In the genomic region with DNA sequence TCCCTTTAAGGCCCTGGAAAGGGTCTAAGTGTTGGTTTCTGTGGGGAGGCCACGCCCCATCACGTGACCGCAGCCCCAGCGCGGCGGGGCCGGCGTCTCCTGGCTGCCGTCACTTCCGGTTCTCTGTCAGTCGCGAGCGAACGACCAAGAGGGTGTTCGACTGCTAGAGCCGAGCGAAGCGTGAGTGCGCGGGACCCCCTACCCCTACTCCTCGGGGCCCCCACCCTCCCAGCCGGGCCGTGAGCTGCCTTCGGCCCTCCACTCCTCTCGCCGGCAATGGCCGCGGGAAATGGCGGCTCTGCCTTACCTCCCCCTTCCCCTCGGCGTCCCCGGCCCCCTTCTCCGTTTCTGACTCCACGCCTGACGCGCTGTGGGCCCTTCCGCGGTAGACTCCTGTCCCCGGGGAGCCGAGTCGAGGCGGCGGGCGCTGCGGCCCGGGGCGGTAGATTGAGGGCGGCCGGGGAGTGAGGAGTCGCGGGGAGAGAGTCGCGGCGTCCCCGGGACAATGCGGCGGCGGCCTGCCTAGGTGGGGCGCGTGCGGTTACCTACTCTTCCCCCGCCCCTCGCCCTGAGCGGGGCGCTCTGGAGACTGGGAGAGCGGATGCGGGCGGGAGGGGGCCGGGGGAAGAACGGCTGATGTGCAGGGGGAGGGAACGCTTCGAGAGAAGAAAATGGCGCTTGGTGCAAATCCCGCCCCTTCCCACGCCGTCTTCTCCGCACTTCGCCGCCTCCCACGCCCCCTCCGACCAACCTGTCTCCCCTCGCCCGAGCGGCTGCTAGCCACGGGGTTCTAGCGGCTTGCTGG, we compare ENCODE assay signal across 8 cellular contexts. TPM values are rescaled to one million over a fixed set of nuclear protein-coding genes. Genes with fewer than 3 reads are reported as not detected.
A peak's percentile ranks its signal among the peaks of the same experiment; 100 is the strongest.
DNase-seq lines count a peak whose midpoint lies in the region; ATAC-seq lines count a peak whose summit lies in the region.

Gene SUB1 (plus strand): TSS at position 112 of the 805 bp plus-strand sequence. CDS start 2,956 bp downstream, outside the sequence.

- no peaks in the 10 kb centered on the region for H3K27me3 Mint-ChIP-seq in IgD-negative memory B cell

- peaks cover 55 to 67% (median 63%) of the 10 kb centered on the region in 3 donors for H3K4me1 Mint-ChIP-seq in IgD-negative memory B cell

- peak within 1 kb of the TSS; percentile 90 to 97 (median 97) for H3K4me3 Mint-ChIP-seq in IgD-negative memory B cell

- peak; percentile 54 for ATAC-seq in GM21529 (IDR thresholded peaks at IDR 0.05; ENCODE audit: unreplicated experiment)

- H3K27ac Mint-ChIP-seq in IgD-negative memory B cell = peak within 1 kb of the TSS; percentile 84 to 99 (median 94)

- DNase-seq in DMS 273 treated with DMSO at 0.1 percent for 48 hours (lab: John Stamatoyannopoulos, UW) (peak; percentile 68), OCI-M1 (lab: John Stamatoyannopoulos, UW) (peak; percentile 96), activated T-cell treated with anti-CD3 and anti-CD28 coated beads for 24 hours (ENCODE audit: low read depth) (peak; percentile 88), epithelial cell of prostate (ENCODE audit: low read depth, low spot score) (peak; percentile 45), mucosa of gallbladder (ENCODE audit: low spot score) (peak; percentile 95)
- DNase-seq in stimulated activated CD8-positive, alpha-beta memory T cell treated with anti-CD3 and anti-CD28 coated beads, Interleukin-4, amount 100 ng/mL, for 4 hours (ENCODE audit: low read depth in 2 of 2, low spot score in 1 of 2) = peak; percentile 86 to 90

- H3K27ac ChIP-seq in epithelial cell of prostate = peak within 1 kb of the TSS; percentile 82

- H3K36me3 Mint-ChIP-seq in IgD-negative memory B cell = peaks cover 9% of the 10 kb centered on the region

- H3K9me3 Mint-ChIP-seq in IgD-negative memory B cell = no peaks in the 10 kb centered on the region

RNA-seq across cellular contexts. Expression of gene SUB1, which starts in this region (rescaled TPM):
- polyA plus RNA-seq in IgD-negative memory B cell = 688 TPM
- total RNA-seq in mucosa of gallbladder = 152 TPM

Comparison
In these comparisons a context has a peak if more than half of its experiments do, and no peak if none do; other contexts are left out.
1. Peak in every context shown above with its lines: DNase-seq, ATAC-seq and H3K27ac ChIP-seq.
2. DNase-seq: peak in every context shown above with its lines; median percentile 96 in OCI-M1; 95 in mucosa of gallbladder; 88 in activated T-cell treated with anti-CD3 and anti-CD28 coated beads for 24 hours; 88 in stimulated activated CD8-positive, alpha-beta memory T cell treated with anti-CD3 and anti-CD28 coated beads, Interleukin-4, amount 100 ng/mL, for 4 hours; 68 in DMS 273 treated with DMSO at 0.1 percent for 48 hours; 45 in epithelial cell of prostate.